In genomic region chrX:108091266-108091877, GRCh38 we compare ENCODE assay signal across 1 cellular context.
TF ChIP-seq lines count a peak whose summit lies in the region.

ATG4A (plus strand) TSS chrX:108091778; CDS start chrX:108091827, 49 bp downstream.
PSMD10 (minus strand) TSS chrX:108091542; CDS start chrX:108091520, 22 bp downstream.

TF ChIP-seq in GM12878, 131 proteins besides CTCF, POLR2A, EP300 and RAD21 (continued from another document):
- TF ChIP-seq ZBTB40 (IDR thresholded peaks at IDR 0.05; ENCODE audit: borderline replicate concordance), result peak; percentile 87; the same call in 1 of the 2 replicates
- peak in 1 of 2 experiments; percentile 23; a peak in 1 of 4 replicates for TF ChIP-seq IKZF2 (IDR thresholded peaks at IDR 0.05)
- no peak for TF ChIP-seq CBFB (IDR thresholded peaks at IDR 0.05; ENCODE audit: low read depth)
- no peak for TF ChIP-seq USF1 (IDR thresholded peaks at IDR 0.05; ENCODE audit: borderline replicate concordance, extremely low read length, insufficient read depth, low read depth, low read length)
- no peak for TF ChIP-seq REST (IDR thresholded peaks at IDR 0.05; ENCODE audit: low read depth, low read length)
- peak; percentile 94 for TF ChIP-seq HCFC1 (IDR thresholded peaks at IDR 0.05; ENCODE audit: low read length)
- no peak for TF ChIP-seq ZNF687 (IDR thresholded peaks at IDR 0.05)
- TF ChIP-seq SIX5 (IDR thresholded peaks at IDR 0.05; ENCODE audit: low read depth, low read length, severe bottlenecking), result peak; percentile 88
- TF ChIP-seq RELB (IDR thresholded peaks at IDR 0.05; ENCODE audit: low read depth), result peak; percentile 60; the same call in 1 of the 2 replicates
- no peak for TF ChIP-seq PAX5 (IDR thresholded peaks at IDR 0.05; ENCODE audit: borderline replicate concordance, low read depth, low read length)
- 0 out of 2 replicates have a peak, but pooled peaks have one; percentile 60 for TF ChIP-seq PML (IDR thresholded peaks at IDR 0.05; ENCODE audit: low read length)
- TF ChIP-seq BACH1 (IDR thresholded peaks at IDR 0.05; ENCODE audit: borderline replicate concordance), result no peak
- no peak for TF ChIP-seq EZH2 (IDR thresholded peaks at IDR 0.05; ENCODE audit: borderline replicate concordance, control insufficient read depth, low read depth, low read length)
- TF ChIP-seq MYB (IDR thresholded peaks at IDR 0.05; ENCODE audit: borderline replicate concordance, low read depth, low read length), result 0 out of 2 replicates have a peak, but pooled peaks have one; percentile 61
- no peak for TF ChIP-seq SKIL (IDR thresholded peaks at IDR 0.05; ENCODE audit: low read depth, poor library complexity, severe bottlenecking)
- TF ChIP-seq CREM (IDR thresholded peaks at IDR 0.05; ENCODE audit: low read depth), result peak; percentile 86
- peak; percentile 94 for TF ChIP-seq PKNOX1 (IDR thresholded peaks at IDR 0.05)
- no peak for TF ChIP-seq EED (IDR thresholded peaks at IDR 0.05; ENCODE audit: low read depth)
- TF ChIP-seq POLR2AphosphoS5 (IDR thresholded peaks at IDR 0.05; ENCODE audit: low read length), result peak; percentile 62
- peak; percentile 78 for TF ChIP-seq GABPA (IDR thresholded peaks at IDR 0.05; ENCODE audit: low read depth)
- peak; percentile 66 for TF ChIP-seq SP1 (IDR thresholded peaks at IDR 0.05; ENCODE audit: low read depth, low read length)
- peak; percentile 75 for TF ChIP-seq PBX3 (IDR thresholded peaks at IDR 0.05; ENCODE audit: insufficient replicate concordance, low read depth, low read length)
- no peak for TF ChIP-seq ATF2 (IDR thresholded peaks at IDR 0.05; ENCODE audit: low read length)
- 0 out of 2 replicates have a peak, but pooled peaks have one; percentile 22 for TF ChIP-seq HDGF (IDR thresholded peaks at IDR 0.05)
- peak; percentile 88 for TF ChIP-seq IKZF1 (conservative IDR thresholded peaks at IDR 0.05)
- TF ChIP-seq ELK1 (IDR thresholded peaks at IDR 0.05; ENCODE audit: low read depth, low read length), result peak; percentile 72
- TF ChIP-seq YY1 (IDR thresholded peaks at IDR 0.05; ENCODE audit: low read depth, low read length), result 0 out of 2 replicates have a peak, but pooled peaks have one; percentile 58
- no peak for TF ChIP-seq LARP7 (IDR thresholded peaks at IDR 0.05)
- TF ChIP-seq EGR1 (IDR thresholded peaks at IDR 0.05; ENCODE audit: borderline replicate concordance in 1 of 2, low read depth in 2 of 2, low read length in 2 of 2), result peak in 1 of 2 experiments; percentile 59; a peak in 1 of 3 replicates
- peak; percentile 34; the same call in 1 of the 2 replicates for TF ChIP-seq ATF7 (IDR thresholded peaks at IDR 0.05; ENCODE audit: low read depth)
- TF ChIP-seq CREB1 (IDR thresholded peaks at IDR 0.05; ENCODE audit: low read depth), result peak; percentile 84
- TF ChIP-seq SRF (IDR thresholded peaks at IDR 0.05; ENCODE audit: low read depth in 2 of 2, low read length in 2 of 2), result 0 out of 4 replicates have a peak, but pooled peaks of 1 of the 2 experiments have one; percentile 2
